25 cellular contexts compared by ENCODE assay signal in genomic region chr10:113720386-113720785, GRCh38. TPM values are rescaled to one million over a fixed set of nuclear protein-coding genes. Genes with fewer than 3 reads are reported as not detected.
A peak's percentile ranks its signal among the peaks of the same experiment; 100 is the strongest.
DNase-seq lines count a peak whose midpoint lies in the region; ATAC-seq and TF ChIP-seq lines count a peak whose summit lies in the region.
"Had no signal": no experiment of that assay in that cellular context is flagged by ENCODE, and none has a peak within 500 bp of the region (broad histone marks: within the 10 kb centered on the region; RNA-seq: fewer than 3 reads in every experiment).

No MANE protein-coding gene starts in this region.

- in situ Hi-C loops in brain microvascular endothelial cell (cut with HindIII; ENCODE audit: low pct_ligation_motif_present, low sequenced_read_pairs), result no loop called here

- peak; percentile 28 for DNase-seq in COLO668 (lab: John Stamatoyannopoulos, UW; ENCODE audit: unreplicated experiment)
- DNase-seq in NCI-H146 (lab: John Stamatoyannopoulos, UW), result peak; percentile 71
- DNase-seq in brain microvascular endothelial cell, result peak; percentile 69
- DNase-seq in mucosa of descending colon, result no peak
- DNase-seq in HuH-7 (ENCODE audit: low spot score), result no peak
- DNase-seq in caudate nucleus (lab: John Stamatoyannopoulos, UW), result no peak
- DNase-seq: AML-193; C1 segment of cervical spinal cord; Calu3; CD8-positive, alpha-beta T cell; DMS53; GDM1; GOT3; MG63; NCI-H1417; NCI-H187 treated with DMSO at 0.1 percent for 48 hours; NCI-H2227 treated with DMSO at 0.1 percent for 48 hours; NCI-H524; PC-3; SHP77 had no signal

- no peaks in the 10 kb centered on the region for H3K4me1 ChIP-seq in mucosa of descending colon (ENCODE audit: low read depth)

- H3K27ac ChIP-seq in brain microvascular endothelial cell (no peak overlapping the region), caudate nucleus (ENCODE audit: low read depth, low read length) (no peak overlapping the region)

- no peak overlapping the region for H3K4me3 ChIP-seq in brain microvascular endothelial cell (ENCODE audit: low read depth, low read length)
- no peak overlapping the region for H3K4me3 ChIP-seq in mucosa of descending colon
- H3K4me3 ChIP-seq: MG63 had no signal

- H3K27me3 ChIP-seq in brain microvascular endothelial cell (replicated peaks), result no peaks in the 10 kb centered on the region
- H3K27me3 ChIP-seq: MG63 had no signal

- TF ChIP-seq CTCF in brain microvascular endothelial cell (IDR thresholded peaks at IDR 0.05; ENCODE audit: low read depth, low read length, missing control alignments), result no peak
- TF ChIP-seq CTCF in mucosa of descending colon (IDR thresholded peaks at IDR 0.05), result no peak

- ATAC-seq in mucosa of descending colon (peak; percentile 22), GM18517 (IDR thresholded peaks at IDR 0.05; ENCODE audit: unreplicated experiment) (no peak)
- ATAC-seq: CD8-positive, alpha-beta T cell; HCT116; PC-3 had no signal

- H3K36me3 ChIP-seq in brain microvascular endothelial cell (replicated peaks) (peaks cover 21% of the 10 kb centered on the region), mucosa of descending colon (ENCODE audit: low read depth) (peaks cover 2% of the 10 kb centered on the region)

- no peaks in the 10 kb centered on the region for H3K9me3 ChIP-seq in mucosa of descending colon
- H3K9me3 ChIP-seq: MG63 had no signal

- intact Hi-C loops in mucosa of descending colon (cut with DNase I, micrococcal nuclease), result no loop called here

RNA-seq across cellular contexts. Expression of gene PLEKHS1, which starts 31.1 kb away (rescaled TPM):
- 10 to 100 TPM in 1 of 3 donors, 1 to 10 TPM in 2; 5.3 to 19.3 (median 6.5) TPM for total RNA-seq in mucosa of descending colon
- total RNA-seq: A172; CD8-positive, alpha-beta T cell; LHCN-M2; PC-3 had no signal

RNA-seq across cellular contexts. Expression of gene CASP7, which starts 40.7 kb away (rescaled TPM):
- 100 to 1,000 TPM; 113 to 200 (median 186) TPM for total RNA-seq in mucosa of descending colon

RNA-seq across cellular contexts. Expression of gene NRAP, which starts 56.5 kb away (rescaled TPM):
- total RNA-seq in mucosa of descending colon, result 1 to 10 TPM in 1 of 3 donors, under 1 TPM in 2; 0.16 to 1.6 (median 0.80) TPM
- total RNA-seq: A172; Calu3; CD8-positive, alpha-beta T cell; LHCN-M2; PC-3; RPMI7951 had no signal

Comparison
In these comparisons a context has a peak if more than half of its experiments do, and no peak if none do; other contexts are left out.
1. DNase-seq: peak in COLO668 (single experiment), NCI-H146 (single experiment) and brain microvascular endothelial cell (single experiment); none in mucosa of descending colon (0 of 3), HuH-7 (single experiment) and caudate nucleus (0 of 61).